Comparison of ENCODE assay signal across 12 cellular contexts in the genomic region with DNA sequence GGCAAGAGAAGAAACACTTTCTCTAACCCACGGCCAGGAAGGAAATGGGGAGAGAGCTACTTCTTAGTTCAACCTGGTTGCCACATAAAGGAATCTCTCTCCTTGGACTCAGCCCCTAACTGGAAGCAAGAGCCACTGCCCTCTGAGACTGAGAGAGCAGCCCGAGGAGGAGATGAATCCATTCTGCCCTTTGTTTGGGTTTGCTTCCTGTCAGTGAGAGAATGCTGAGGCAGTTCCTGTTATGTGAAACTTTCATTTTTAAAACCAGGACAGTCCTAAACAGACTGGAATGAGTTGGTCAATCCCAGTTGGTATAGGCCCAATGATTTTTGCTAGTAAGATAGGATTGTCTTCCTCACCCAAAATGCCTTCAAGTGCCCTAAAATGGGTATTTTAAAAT.
DNase-seq lines count a peak whose midpoint lies in the region; ATAC-seq and TF ChIP-seq lines count a peak whose summit lies in the region.
"Had no signal": no experiment of that assay in that cellular context is flagged by ENCODE, and none has a peak within 500 bp of the region (broad histone marks: within the 10 kb centered on the region; RNA-seq: fewer than 3 reads in every experiment).

No MANE protein-coding gene starts in this region.

- H4K20me1 ChIP-seq in DND-41 (ENCODE audit: insufficient read depth, low read length), result no peaks in the 10 kb centered on the region

- H3K4me3 ChIP-seq in DND-41 (ENCODE audit: low read depth in 1 of 2, low read length in 2 of 2) (no peak overlapping the region), coronary artery (peak overlapping the region; percentile 4), mesodermal cell (ENCODE audit: extremely low read depth, insufficient read depth, low read length, poor library complexity, severe bottlenecking) (no peak overlapping the region)

- H3K4me2 ChIP-seq in DND-41 (ENCODE audit: insufficient read depth, low read length), result peak overlapping the region; percentile 38; the same call in 1 of the 2 replicates

- no peak overlapping the region for H3K27ac ChIP-seq in DND-41 (ENCODE audit: low read length)
- H3K27ac ChIP-seq in coronary artery, result peak overlapping the region in 1 of 2 donors; percentile 43
- H3K27ac ChIP-seq in mesodermal cell (ENCODE audit: low read depth, low read length, severe bottlenecking), result peak overlapping the region; percentile 70
- no peak overlapping the region for H3K27ac ChIP-seq in caudate nucleus (ENCODE audit: low read depth, low read length)

- no peak for TF ChIP-seq CTCF in DND-41 (IDR thresholded peaks at IDR 0.05; ENCODE audit: borderline replicate concordance, extremely low read depth, low read length, poor library complexity, severe bottlenecking)
- TF ChIP-seq CTCF in coronary artery (IDR thresholded peaks at IDR 0.05), result no peak

- peak; percentile 70; the same call in 1 of the 3 replicates for ATAC-seq in DND-41 (ENCODE audit: insufficient read depth, low read depth)
- ATAC-seq in HG02798 (IDR thresholded peaks at IDR 0.05; ENCODE audit: poor library complexity, unreplicated experiment), result no peak
- ATAC-seq: PC-3 had no signal

- H3K36me3 ChIP-seq in DND-41 (ENCODE audit: insufficient read depth, low read length) (no peaks in the 10 kb centered on the region), mesodermal cell (ENCODE audit: control insufficient read depth, insufficient read depth, low read length) (no peaks in the 10 kb centered on the region)

- H3K4me1 ChIP-seq in DND-41 (ENCODE audit: insufficient read depth, low read length) (peaks cover 11% of the 10 kb centered on the region), mesodermal cell (ENCODE audit: control insufficient read depth, insufficient read depth, low read length, poor library complexity, severe bottlenecking) (peaks cover 4% of the 10 kb centered on the region)

- no peak overlapping the region for H3K9ac ChIP-seq in DND-41 (ENCODE audit: low read depth, low read length)

- H3K9me3 ChIP-seq in DND-41 (ENCODE audit: insufficient read depth, low read length, severe bottlenecking) (no peaks in the 10 kb centered on the region), mesodermal cell (ENCODE audit: control insufficient read depth, low read length) (no peaks in the 10 kb centered on the region)

- WGBS in mesodermal cell (ENCODE audit: insufficient coverage in 2 of 2), 2 experiments, result 17% methylated on average over 1 of the region's 2 CpGs; no CpG with 5 or more reads in 1 of the 2 experiments

- H3K27me3 ChIP-seq in DND-41 (ENCODE audit: insufficient read depth, low read length, poor library complexity), result no peaks in the 10 kb centered on the region

- H2AFZ ChIP-seq in DND-41 (ENCODE audit: low read depth, low read length), result peak overlapping the region; percentile 59; the same call in 1 of the 2 replicates

- DNase-seq in DND-41 (peak; percentile 15), Kasumi-1 (lab: John Stamatoyannopoulos, UW) (peak; percentile 4 to 6), coronary artery (ENCODE audit: low spot score) (no peak), NCI-H2171 (lab: John Stamatoyannopoulos, UW) (no peak), iPS-NIHi7 (ENCODE audit: extremely low spot score) (no peak), caudate nucleus (lab: John Stamatoyannopoulos, UW) (no peak)
- DNase-seq: effector CD8-positive, alpha-beta T cell; glutamatergic neuron; kidney glomerular epithelial cell; PC-3 had no signal

- H3K79me2 ChIP-seq in DND-41 (ENCODE audit: insufficient read depth, low read length), result no peaks in the 10 kb centered on the region

Comparison
In these comparisons a context has a peak if more than half of its experiments do, and no peak if none do; other contexts are left out.
1. DNase-seq: peak in DND-41 (single experiment) and Kasumi-1 (2 of 2); none in coronary artery (single experiment), NCI-H2171 (single experiment), iPS-NIHi7 (single experiment) and caudate nucleus (0 of 61).